8 cellular contexts compared by ENCODE assay signal in the genomic region with DNA sequence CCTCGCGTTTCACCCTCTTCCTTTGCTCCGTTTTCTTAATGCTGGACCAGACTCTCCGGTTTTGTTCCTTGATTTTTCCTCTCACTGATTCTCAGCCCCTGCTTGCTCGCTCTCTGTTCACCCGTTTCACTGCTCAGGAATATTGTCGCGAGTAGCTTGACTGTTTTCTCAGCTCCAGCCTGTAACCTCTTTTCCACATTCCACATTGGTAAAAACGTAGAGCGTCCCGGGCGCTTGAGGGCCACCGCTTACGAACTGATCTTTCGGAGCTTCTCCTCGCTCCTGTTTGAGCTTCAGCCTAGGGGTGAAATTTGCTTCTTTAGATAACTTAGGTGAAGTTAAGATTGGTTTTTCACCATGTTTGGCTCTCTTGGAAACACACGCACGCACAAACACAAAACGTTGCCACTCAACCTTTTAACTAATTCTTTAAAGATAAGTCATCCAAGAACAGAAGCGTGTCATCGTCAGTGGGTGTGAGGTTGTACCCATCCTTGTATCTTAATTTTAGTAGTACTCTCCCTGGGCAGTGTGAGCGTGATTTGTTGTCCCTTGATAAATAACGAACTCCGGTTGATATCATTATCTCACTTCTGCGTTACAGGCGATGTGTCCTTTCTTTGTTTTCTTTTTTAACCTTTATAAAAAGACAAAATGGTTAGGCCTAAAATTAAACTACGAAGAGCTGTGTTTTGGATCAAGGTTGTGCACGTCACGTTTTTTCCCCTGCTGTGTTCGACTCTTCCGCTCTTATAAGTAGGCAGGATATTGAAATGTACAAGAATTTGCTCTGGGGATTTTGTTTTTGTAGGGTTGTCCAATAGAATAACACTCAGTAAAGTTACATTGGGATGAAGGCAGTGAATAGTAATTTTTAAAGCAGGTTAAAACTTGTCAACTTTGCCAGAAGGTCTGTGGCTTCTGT. TPM values are rescaled to one million over a fixed set of nuclear protein-coding genes. Genes with fewer than 3 reads are reported as not detected.
DNase-seq lines count a peak whose midpoint lies in the region; ATAC-seq, FAIRE-seq and TF ChIP-seq lines count a peak whose summit lies in the region.

No MANE protein-coding gene starts in this region.

- no peak for TF ChIP-seq CTCF in bronchial epithelial cell (IDR thresholded peaks at IDR 0.05; ENCODE audit: insufficient read depth, low read length, severe bottlenecking)

- no peak for FAIRE-seq in bronchial epithelial cell (lab: Jason Lieb, UNC)

- H3K4me3 ChIP-seq in bronchial epithelial cell (ENCODE audit: low read depth, low read length) (peak overlapping the region; percentile 65), skin epidermis (peak overlapping the region; percentile 67 to 98 (median 86))

- H3K27ac ChIP-seq in skin epidermis: peak overlapping the region; percentile 92 to 100 (median 98)

- H3K27me3 ChIP-seq in bronchial epithelial cell (ENCODE audit: control insufficient read depth, insufficient read depth, low read length): no peaks in the 10 kb centered on the region

- peak; percentile 61 for DNase-seq in NCI-H2171 treated with DMSO at 0.1 percent for 48 hours (lab: John Stamatoyannopoulos, UW)
- DNase-seq in NCI-H2171 (lab: John Stamatoyannopoulos, UW): no peak
- peak; percentile 56 for DNase-seq in bronchial epithelial cell (ENCODE audit: low read depth)
- DNase-seq in inferior parietal cortex (ENCODE audit: extremely low spot score): peak; percentile 49

- no peaks in the 10 kb centered on the region for H3K36me3 ChIP-seq in bronchial epithelial cell (ENCODE audit: control insufficient read depth, insufficient read depth, low read length)

- ATAC-seq in HG03571 (IDR thresholded peaks at IDR 0.05; ENCODE audit: unreplicated experiment) (peak; percentile 14), SK-N-SH treated with all-trans-retinoic acid at 6 μM for 48 hours (peak; percentile 51), GM21381 (IDR thresholded peaks at IDR 0.05; ENCODE audit: unreplicated experiment) (no peak)

TF ChIP-seq in SK-N-SH treated with all-trans-retinoic acid at 6 μM for 48 hours, 23 proteins besides CTCF, POLR2A, EP300 and RAD21:
- TF ChIP-seq PPARA (CRISPR knock-in tag; IDR thresholded peaks at IDR 0.05; ENCODE audit: borderline replicate concordance) (no peak), ZFP30 (CRISPR knock-in tag; IDR thresholded peaks at IDR 0.05) (no peak), ZNF565 (CRISPR knock-in tag; conservative IDR thresholded peaks at IDR 0.05; ENCODE audit: low read depth) (no peak), ZFP3 (CRISPR knock-in tag; IDR thresholded peaks at IDR 0.05) (no peak), OSR1 (CRISPR knock-in tag; IDR thresholded peaks at IDR 0.05) (no peak)
- TF ChIP-seq, protein P1, sequence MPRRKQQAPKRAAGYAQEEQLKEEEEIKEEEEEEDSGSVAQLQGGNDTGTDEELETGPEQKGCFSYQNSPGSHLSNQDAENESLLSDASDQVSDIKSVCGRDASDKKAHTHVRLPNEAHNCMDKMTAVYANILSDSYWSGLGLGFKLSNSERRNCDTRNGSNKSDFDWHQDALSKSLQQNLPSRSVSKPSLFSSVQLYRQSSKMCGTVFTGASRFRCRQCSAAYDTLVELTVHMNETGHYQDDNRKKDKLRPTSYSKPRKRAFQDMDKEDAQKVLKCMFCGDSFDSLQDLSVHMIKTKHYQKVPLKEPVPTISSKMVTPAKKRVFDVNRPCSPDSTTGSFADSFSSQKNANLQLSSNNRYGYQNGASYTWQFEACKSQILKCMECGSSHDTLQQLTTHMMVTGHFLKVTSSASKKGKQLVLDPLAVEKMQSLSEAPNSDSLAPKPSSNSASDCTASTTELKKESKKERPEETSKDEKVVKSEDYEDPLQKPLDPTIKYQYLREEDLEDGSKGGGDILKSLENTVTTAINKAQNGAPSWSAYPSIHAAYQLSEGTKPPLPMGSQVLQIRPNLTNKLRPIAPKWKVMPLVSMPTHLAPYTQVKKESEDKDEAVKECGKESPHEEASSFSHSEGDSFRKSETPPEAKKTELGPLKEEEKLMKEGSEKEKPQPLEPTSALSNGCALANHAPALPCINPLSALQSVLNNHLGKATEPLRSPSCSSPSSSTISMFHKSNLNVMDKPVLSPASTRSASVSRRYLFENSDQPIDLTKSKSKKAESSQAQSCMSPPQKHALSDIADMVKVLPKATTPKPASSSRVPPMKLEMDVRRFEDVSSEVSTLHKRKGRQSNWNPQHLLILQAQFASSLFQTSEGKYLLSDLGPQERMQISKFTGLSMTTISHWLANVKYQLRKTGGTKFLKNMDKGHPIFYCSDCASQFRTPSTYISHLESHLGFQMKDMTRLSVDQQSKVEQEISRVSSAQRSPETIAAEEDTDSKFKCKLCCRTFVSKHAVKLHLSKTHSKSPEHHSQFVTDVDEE (CRISPR knock-in tag; IDR thresholded peaks at IDR 0.05): no peak
- TF ChIP-seq, protein P2, sequence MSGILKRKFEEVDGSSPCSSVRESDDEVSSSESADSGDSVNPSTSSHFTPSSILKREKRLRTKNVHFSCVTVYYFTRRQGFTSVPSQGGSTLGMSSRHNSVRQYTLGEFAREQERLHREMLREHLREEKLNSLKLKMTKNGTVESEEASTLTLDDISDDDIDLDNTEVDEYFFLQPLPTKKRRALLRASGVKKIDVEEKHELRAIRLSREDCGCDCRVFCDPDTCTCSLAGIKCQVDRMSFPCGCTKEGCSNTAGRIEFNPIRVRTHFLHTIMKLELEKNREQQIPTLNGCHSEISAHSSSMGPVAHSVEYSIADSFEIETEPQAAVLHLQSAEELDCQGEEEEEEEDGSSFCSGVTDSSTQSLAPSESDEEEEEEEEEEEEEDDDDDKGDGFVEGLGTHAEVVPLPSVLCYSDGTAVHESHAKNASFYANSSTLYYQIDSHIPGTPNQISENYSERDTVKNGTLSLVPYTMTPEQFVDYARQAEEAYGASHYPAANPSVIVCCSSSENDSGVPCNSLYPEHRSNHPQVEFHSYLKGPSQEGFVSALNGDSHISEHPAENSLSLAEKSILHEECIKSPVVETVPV (CRISPR knock-in tag; IDR thresholded peaks at IDR 0.05): no peak
- TF ChIP-seq, protein P3, sequence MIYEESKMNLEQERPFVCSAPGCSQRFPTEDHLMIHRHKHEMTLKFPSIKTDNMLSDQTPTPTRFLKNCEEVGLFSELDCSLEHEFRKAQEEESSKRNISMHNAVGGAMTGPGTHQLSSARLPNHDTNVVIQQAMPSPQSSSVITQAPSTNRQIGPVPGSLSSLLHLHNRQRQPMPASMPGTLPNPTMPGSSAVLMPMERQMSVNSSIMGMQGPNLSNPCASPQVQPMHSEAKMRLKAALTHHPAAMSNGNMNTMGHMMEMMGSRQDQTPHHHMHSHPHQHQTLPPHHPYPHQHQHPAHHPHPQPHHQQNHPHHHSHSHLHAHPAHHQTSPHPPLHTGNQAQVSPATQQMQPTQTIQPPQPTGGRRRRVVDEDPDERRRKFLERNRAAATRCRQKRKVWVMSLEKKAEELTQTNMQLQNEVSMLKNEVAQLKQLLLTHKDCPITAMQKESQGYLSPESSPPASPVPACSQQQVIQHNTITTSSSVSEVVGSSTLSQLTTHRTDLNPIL (CRISPR knock-in tag; IDR thresholded peaks at IDR 0.05; ENCODE audit: low read depth): no peak
TF ChIP-seq in SK-N-SH treated with all-trans-retinoic acid at 6 μM for 48 hours: peak in this region for 0.

RNA-seq across cellular contexts. Expression of a gene that starts 1.1 kb away (rescaled TPM):
- 36.2 and 36.9 TPM in 2 replicates for total RNA-seq in bronchial epithelial cell

RNA-seq across cellular contexts. Expression of a gene that starts 28.6 kb away (rescaled TPM):
- total RNA-seq in bronchial epithelial cell: 22.4 and 26.2 TPM in 2 replicates

RNA-seq across cellular contexts. Expression of a gene that starts 28.7 kb away (rescaled TPM):
- 1.3 and 1.5 TPM in 2 replicates for total RNA-seq in bronchial epithelial cell
